Comparison of ENCODE assay signal across 13 cellular contexts in the genomic region with DNA sequence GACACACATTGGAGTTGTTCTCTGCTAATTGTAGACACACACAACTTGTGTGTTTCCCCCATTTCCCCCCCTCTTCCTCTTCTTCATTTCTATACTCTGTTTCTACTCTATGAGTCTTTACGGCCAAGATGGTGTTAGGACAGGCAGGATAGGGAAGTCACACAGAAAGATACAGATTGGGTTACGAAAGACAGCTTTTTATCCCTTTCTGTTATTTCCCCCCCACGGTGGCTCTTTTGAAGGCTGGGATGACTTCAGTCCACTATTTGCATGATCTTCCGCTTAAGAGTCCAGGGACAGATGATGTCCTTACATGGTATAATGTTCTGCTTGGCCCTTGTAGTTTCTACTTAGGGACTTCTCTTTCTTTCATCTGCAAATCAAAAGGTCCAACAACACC.
"Had no signal": no experiment of that assay in that cellular context is flagged by ENCODE, and none has a peak within 500 bp of the region (broad histone marks: within the 10 kb centered on the region; RNA-seq: fewer than 3 reads in every experiment).

No MANE protein-coding gene starts in this region.

- H3K36me3 ChIP-seq: neutrophil had no signal

- H2AFZ ChIP-seq: hepatocyte had no signal

- DNase-seq: activated CD4-positive, alpha-beta T cell treated with anti-CD3 and anti-CD28 coated beads for 36 hours; activated CD8-positive, alpha-beta memory T cell treated with anti-CD3 and anti-CD28 coated beads, Interleukin-2, amount 50 U/mL, for 48 hours; activated CD8-positive, alpha-beta T cell treated with anti-CD3 and anti-CD28 coated beads, Interleukin-2, amount 10 ng/mL, durations not matched to agents 7 days and 5 days; kidney; right cardiac atrium; stimulated activated CD4-positive, alpha-beta T cell treated with anti-CD3 and anti-CD28 coated beads, Interleukin-2, amount 100 ng/mL, for 24 hours; stimulated activated naive CD8-positive, alpha-beta T cell treated with anti-CD3 and anti-CD28 coated beads, Interleukin-15, Interleukin-2, amounts not matched to agents 100 U/mL and 50 U/mL, for 24 hours; T-cell; T1000 had no signal

- H3K4me3 ChIP-seq: body of pancreas, hepatocyte had no signal

- H3K9me3 Mint-ChIP-seq: central memory CD8-positive, alpha-beta T cell; T-cell had no signal

- ATAC-seq: activated CD8-positive, alpha-beta T cell treated with anti-CD3 and anti-CD28 coated beads, Interleukin-2, amount 10 ng/mL, durations not matched to agents 7 days and 5 days; body of pancreas; right cardiac atrium; stimulated activated naive CD8-positive, alpha-beta T cell treated with anti-CD3 and anti-CD28 coated beads, Interleukin-15, Interleukin-2, amounts not matched to agents 100 U/mL and 50 U/mL, for 24 hours; T-cell had no signal

- H3K36me3 Mint-ChIP-seq: T-cell had no signal

- H3K9me3 ChIP-seq: body of pancreas, neutrophil had no signal

- H3K27me3 ChIP-seq: body of pancreas had no signal

- H3K79me2 ChIP-seq: hepatocyte had no signal

- H3K27ac Mint-ChIP-seq: activated CD8-positive, alpha-beta T cell treated with anti-CD3 and anti-CD28 coated beads, Interleukin-2, amount 10 ng/mL, durations not matched to agents 7 days and 5 days; T-cell had no signal
